In genomic region chr13:80036845-80037504, GRCh38 we compare ENCODE assay signal across 13 cellular contexts.
DNase-seq lines count a peak whose midpoint lies in the region; ATAC-seq and TF ChIP-seq lines count a peak whose summit lies in the region.
"Had no signal": no experiment of that assay in that cellular context is flagged by ENCODE, and none has a peak within 500 bp of the region (broad histone marks: within the 10 kb centered on the region; RNA-seq: fewer than 3 reads in every experiment).

No MANE protein-coding gene starts in this region.

- H3K79me2 ChIP-seq in OCI-LY7 (ENCODE audit: insufficient read depth, low read depth, low read length): no peaks in the 10 kb centered on the region
- H3K79me2 ChIP-seq in H9 (ENCODE audit: insufficient read depth, low read length): no peaks in the 10 kb centered on the region
- H3K79me2 ChIP-seq: parathyroid adenoma had no signal

- TF ChIP-seq CTCF in OCI-LY7 (conservative IDR thresholded peaks at IDR 0.05; ENCODE audit: low read length): no peak
- TF ChIP-seq CTCF in H9 (conservative IDR thresholded peaks at IDR 0.05): no peak

- peak; percentile 45 for ATAC-seq in GM18519 (IDR thresholded peaks at IDR 0.05; ENCODE audit: low FRiP score, unreplicated experiment)
- peak; percentile 50 for ATAC-seq in HG02852 (IDR thresholded peaks at IDR 0.05; ENCODE audit: unreplicated experiment)
- ATAC-seq: activated CD4-positive, CD25-positive, alpha-beta regulatory T cell treated with anti-CD3 and anti-CD28 coated beads, Interleukin-2, amount 50 U/mL, for 24 hours had no signal

- no peak overlapping the region for H3K4me3 ChIP-seq in mesenchymal stem cell (ENCODE audit: insufficient read depth in 1 of 2, low read depth in 1 of 2, low read length in 2 of 2)
- H3K4me3 ChIP-seq in OCI-LY7 (ENCODE audit: low read depth, low read length, poor library complexity, severe bottlenecking): no peak overlapping the region
- H3K4me3 ChIP-seq: heart left ventricle had no signal

- H3K4me1 Mint-ChIP-seq in activated CD4-positive, alpha-beta T cell treated with anti-CD3 and anti-CD28 coated beads, Interleukin-2, amount 10 ng/mL, durations not matched to agents 24 days and 14 days: no peaks in the 10 kb centered on the region
- H3K4me1 Mint-ChIP-seq in H9: peaks cover 0 to 5% of the 10 kb centered on the region in 2 experiments; a peak in 1 of 4 replicates

- H3K23me2 ChIP-seq in H9 (ENCODE audit: insufficient read length, low read depth, low read length, poor library complexity, severe bottlenecking): no peaks in the 10 kb centered on the region

- H3K79me1 ChIP-seq in mesenchymal stem cell (replicated peaks; ENCODE audit: low read length, poor library complexity, severe bottlenecking) (no peaks in the 10 kb centered on the region), H9 (ENCODE audit: insufficient read depth, low read depth, low read length, poor library complexity, severe bottlenecking) (no peaks in the 10 kb centered on the region)

- H2AK5ac ChIP-seq in mesenchymal stem cell (ENCODE audit: low read length, severe bottlenecking) (no peak overlapping the region), H9 (ENCODE audit: insufficient read length, low read length) (no peak overlapping the region)

- intact Hi-C loops in OCI-LY7 (cut with micrococcal nuclease; ENCODE audit: unreplicated experiment): no loop called here
- intact Hi-C loops in activated CD4-positive, alpha-beta T cell treated with anti-CD3 and anti-CD28 coated beads, Interleukin-2, amount 10 ng/mL, durations not matched to agents 24 days and 14 days (cut with micrococcal nuclease): no loop called here

- H2BK20ac ChIP-seq in H9 (ENCODE audit: low read depth, low read length, poor library complexity, severe bottlenecking): no peak overlapping the region

- H2BK12ac ChIP-seq in mesenchymal stem cell (ENCODE audit: low read length in 2 of 2) (peak overlapping the region; percentile 51 to 90), H9 (ENCODE audit: insufficient read length, low read depth, low read length) (no peak overlapping the region)

- BruUV-seq in OCI-LY7 (replicated peaks; lab: Mats Ljungman, UMichigan): no TSS peak

- no peak overlapping the region for H3K4me2 ChIP-seq in mesenchymal stem cell (ENCODE audit: low read length, poor library complexity, severe bottlenecking)
- H3K4me2 ChIP-seq in OCI-LY7 (ENCODE audit: low read length): no peak overlapping the region
- no peak overlapping the region for H3K4me2 ChIP-seq in H9 (ENCODE audit: insufficient read depth, insufficient read length, low read length)

- no peaks in the 10 kb centered on the region for H3K9me2 ChIP-seq in OCI-LY7 (ENCODE audit: insufficient read depth, low read length)

- H3K9me3 ChIP-seq in mesenchymal stem cell (ENCODE audit: control insufficient read depth, low read length): no peaks in the 10 kb centered on the region
- no peaks in the 10 kb centered on the region for H3K9me3 ChIP-seq in OCI-LY7 (ENCODE audit: low read length)
- H3K9me3 ChIP-seq in H9 (ENCODE audit: control insufficient read depth, low read depth, low read length): no peaks in the 10 kb centered on the region
- H3K9me3 ChIP-seq: heart left ventricle had no signal

- H2BK15ac ChIP-seq in mesenchymal stem cell (ENCODE audit: low read depth, poor library complexity, severe bottlenecking) (no peak overlapping the region), H9 (ENCODE audit: low read depth, low read length) (no peak overlapping the region)

- CTCF ChIA-PET in OCI-LY7 (lab: Charles Lee; ENCODE audit: unreplicated experiment): no interaction called here

- no peak overlapping the region for H3K56ac ChIP-seq in H9 (ENCODE audit: insufficient read length, low read depth, low read length)

- H3K36me3 ChIP-seq in mesenchymal stem cell (ENCODE audit: control insufficient read depth in 1 of 2, insufficient read depth in 2 of 2, low read depth in 1 of 2, low read length in 2 of 2): no peaks in the 10 kb centered on the region
- no peaks in the 10 kb centered on the region for H3K36me3 ChIP-seq in OCI-LY7 (ENCODE audit: insufficient read depth, low read length)
- H3K36me3 ChIP-seq: heart left ventricle had no signal

- H3K9me3 Mint-ChIP-seq in activated CD4-positive, alpha-beta T cell treated with anti-CD3 and anti-CD28 coated beads, Interleukin-2, amount 10 ng/mL, durations not matched to agents 24 days and 14 days: peaks cover 3% of the 10 kb centered on the region
- no peaks in the 10 kb centered on the region; a peak in 2 of 5 replicates for H3K9me3 Mint-ChIP-seq in H9

- H3K4ac ChIP-seq in mesenchymal stem cell (ENCODE audit: low read depth in 1 of 2, low read length in 2 of 2) (peak overlapping the region in 1 of 2 experiments; percentile 9), H9 (ENCODE audit: low read depth, low read length) (no peak overlapping the region)

- no peak overlapping the region for H4K5ac ChIP-seq in H9 (ENCODE audit: insufficient read length, low read depth, low read length)

- WGBS in mesenchymal stem cell: 89% methylated on average over 2 of the region's 2 CpGs
- WGBS in H9 (ENCODE audit: extremely low coverage, insufficient read length, low lambda C conversion rate): no CpG with 5 or more reads among the region's 2 CpGs

- no peak overlapping the region for H2AFZ ChIP-seq in mesenchymal stem cell (ENCODE audit: low read depth, low read length)
- no peak overlapping the region for H2AFZ ChIP-seq in OCI-LY7 (ENCODE audit: low read length)
- H2AFZ ChIP-seq in H9 (ENCODE audit: low read length): no peak overlapping the region
- H2AFZ ChIP-seq: parathyroid adenoma had no signal

- peak overlapping the region; percentile 67 for H4K8ac ChIP-seq in mesenchymal stem cell (ENCODE audit: low read length)
- no peak overlapping the region for H4K8ac ChIP-seq in H9 (replicated peaks; ENCODE audit: insufficient read length, low read depth, low read length)

- H3K27me3 ChIP-seq in mesenchymal stem cell (ENCODE audit: control insufficient read depth in 1 of 2, insufficient read depth in 1 of 2, low read length in 2 of 2): no peaks in the 10 kb centered on the region
- H3K27me3 ChIP-seq in H9 (ENCODE audit: insufficient read depth, low read length): no peaks in the 10 kb centered on the region
- H3K27me3 ChIP-seq: heart left ventricle had no signal

- peak; percentile 89 for DNase-seq in OCI-M1 (lab: John Stamatoyannopoulos, UW)
- DNase-seq in mesenchymal stem cell: no peak
- DNase-seq in inferior parietal cortex (ENCODE audit: extremely low spot score): no peak
- DNase-seq in OCI-LY7 (ENCODE audit: low spot score): no peak
- DNase-seq in activated CD4-positive, alpha-beta T cell treated with anti-CD3 and anti-CD28 coated beads, Interleukin-2, amount 10 ng/mL, durations not matched to agents 24 days and 14 days: no peak
- DNase-seq in H9: no peak
- DNase-seq: DMS153, NCI-H2171 treated with DMSO at 0.1 percent for 48 hours had no signal

- H4K20me1 ChIP-seq in OCI-LY7 (ENCODE audit: insufficient read depth, low read length) (no peaks in the 10 kb centered on the region), H9 (ENCODE audit: control insufficient read depth, insufficient read depth, insufficient read length) (no peaks in the 10 kb centered on the region)

- H3K14ac ChIP-seq in mesenchymal stem cell (ENCODE audit: low read length in 2 of 2): no peak overlapping the region
- no peak overlapping the region for H3K14ac ChIP-seq in H9 (ENCODE audit: insufficient read depth, low read length)

- H3K23ac ChIP-seq in mesenchymal stem cell (ENCODE audit: low read length in 2 of 2) (no peak overlapping the region), H9 (ENCODE audit: insufficient read length, low read depth, low read length) (no peak overlapping the region)

- H3K9ac ChIP-seq in mesenchymal stem cell (ENCODE audit: low read length) (peak overlapping the region; percentile 66), H9 (ENCODE audit: extremely low read depth, insufficient read length, low read length) (no peak overlapping the region)
- H3K9ac ChIP-seq: parathyroid adenoma had no signal

- H3K36me3 Mint-ChIP-seq in activated CD4-positive, alpha-beta T cell treated with anti-CD3 and anti-CD28 coated beads, Interleukin-2, amount 10 ng/mL, durations not matched to agents 24 days and 14 days (ENCODE audit: low read depth): no peaks in the 10 kb centered on the region
- H3K36me3 Mint-ChIP-seq in H9 (ENCODE audit: insufficient read depth in 1 of 3, low read depth in 3 of 3): no peaks in the 10 kb centered on the region

- no peak overlapping the region for H3T11ph ChIP-seq in H9 (ENCODE audit: low read length)

- H3K4me3 Mint-ChIP-seq in activated CD4-positive, alpha-beta T cell treated with anti-CD3 and anti-CD28 coated beads, Interleukin-2, amount 10 ng/mL, durations not matched to agents 24 days and 14 days: no peak overlapping the region
- no peak overlapping the region for H3K4me3 Mint-ChIP-seq in H9

- H2BK5ac ChIP-seq in mesenchymal stem cell (ENCODE audit: low read depth, low read length, poor library complexity, severe bottlenecking): no peak overlapping the region
- H2BK5ac ChIP-seq in H9 (ENCODE audit: insufficient read length, low read length): no peak overlapping the region

- H3K27ac Mint-ChIP-seq in activated CD4-positive, alpha-beta T cell treated with anti-CD3 and anti-CD28 coated beads, Interleukin-2, amount 10 ng/mL, durations not matched to agents 24 days and 14 days: no peak overlapping the region
- H3K27ac Mint-ChIP-seq in H9: no peak overlapping the region

- no peak overlapping the region for H2BK120ac ChIP-seq in mesenchymal stem cell (ENCODE audit: low read depth, low read length)
- H2BK120ac ChIP-seq in H9 (ENCODE audit: low read depth, low read length, poor library complexity, severe bottlenecking): no peak overlapping the region

- H3K27ac ChIP-seq in mesenchymal stem cell (ENCODE audit: low read length, poor library complexity, severe bottlenecking): no peak overlapping the region
- H3K27ac ChIP-seq in OCI-LY7 (ENCODE audit: low read depth, low read length, poor library complexity, severe bottlenecking): no peak overlapping the region
- no peak overlapping the region for H3K27ac ChIP-seq in H9 (ENCODE audit: insufficient read length, low read depth, low read length)
- H3K27ac ChIP-seq: parathyroid adenoma had no signal

- POLR2A ChIA-PET in OCI-LY7 (lab: Charles Lee): no interaction called here

- H3K18ac ChIP-seq in mesenchymal stem cell (ENCODE audit: low read depth in 1 of 2, low read length in 2 of 2): peak overlapping the region; percentile 76 to 84
- H3K18ac ChIP-seq in H9 (ENCODE audit: insufficient read length, low read depth, low read length): no peak overlapping the region

- no peaks in the 10 kb centered on the region for H3K27me3 Mint-ChIP-seq in activated CD4-positive, alpha-beta T cell treated with anti-CD3 and anti-CD28 coated beads, Interleukin-2, amount 10 ng/mL, durations not matched to agents 24 days and 14 days
- H3K27me3 Mint-ChIP-seq in H9 (ENCODE audit: low read depth): no peaks in the 10 kb centered on the region

- H3K4me1 ChIP-seq in mesenchymal stem cell (ENCODE audit: control insufficient read depth, insufficient read depth, low read depth, low read length) (no peaks in the 10 kb centered on the region), OCI-LY7 (ENCODE audit: insufficient read depth, low read length, poor library complexity, severe bottlenecking) (no peaks in the 10 kb centered on the region), H9 (ENCODE audit: insufficient read depth, low read length) (no peaks in the 10 kb centered on the region)
- H3K4me1 ChIP-seq: parathyroid adenoma had no signal

- H4K91ac ChIP-seq in mesenchymal stem cell (ENCODE audit: low read length) (no peak overlapping the region), H9 (ENCODE audit: insufficient read length, low read depth, low read length) (no peak overlapping the region)
